In the genomic region with DNA sequence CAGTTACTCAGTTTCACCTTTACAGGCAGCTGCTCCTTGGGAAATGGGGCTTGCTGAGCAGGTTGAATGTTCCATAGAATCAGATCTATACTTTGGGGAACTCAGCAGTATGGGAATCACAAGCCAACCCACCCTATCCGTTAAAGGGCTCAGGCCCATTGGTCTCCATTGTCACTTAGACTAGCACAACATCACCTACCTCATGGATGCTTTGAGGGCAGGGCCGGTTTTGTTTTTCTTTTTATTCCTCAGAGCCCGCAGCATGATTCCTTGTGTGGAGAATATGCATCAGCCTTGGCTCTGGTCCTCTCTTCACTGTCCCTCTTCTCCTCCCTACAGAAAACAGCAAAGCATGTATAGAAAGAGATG, we compare ENCODE assay signal across 16 cellular contexts. TPM values are rescaled to one million over a fixed set of nuclear protein-coding genes. Genes with fewer than 3 reads are reported as not detected.
DNase-seq lines count a peak whose midpoint lies in the region; TF ChIP-seq lines count a peak whose summit lies in the region.
"Had no signal": no experiment of that assay in that cellular context is flagged by ENCODE, and none has a peak within 500 bp of the region (broad histone marks: within the 10 kb centered on the region; RNA-seq: fewer than 3 reads in every experiment).

No MANE protein-coding gene starts in this region.

- CTCF ChIA-PET in activated CD4-positive, alpha-beta memory T cell treated with anti-CD3 and anti-CD28 coated beads, Interleukin-2, amount 10 ng/mL, durations not matched to agents 7 days and 5 days (lab: Charles Lee), result no interaction called here

- H3K4me1 ChIP-seq in BLaER1 (peaks cover 97% of the 10 kb centered on the region), DOHH2 (ENCODE audit: control insufficient read depth, low read length) (peaks cover 95% of the 10 kb centered on the region), endocrine pancreas (ENCODE audit: control insufficient read depth, insufficient read depth, low read length) (peaks cover 5% of the 10 kb centered on the region), osteoblast (ENCODE audit: insufficient read depth, low read length) (peaks cover 10% of the 10 kb centered on the region)

- DNase-seq in osteoblast (ENCODE audit: insufficient read length, low spot score, missing footprints) (peak; percentile 75), NCI-H1417 treated with DMSO at 0.1 percent for 48 hours (lab: John Stamatoyannopoulos, UW) (no peak), AG08395 (ENCODE audit: low spot score) (no peak)
- no peak for DNase-seq in stimulated activated CD4-positive, alpha-beta T cell treated with anti-CD3 and anti-CD28 coated beads, Interleukin-2, amount 100 ng/mL, for 48 hours
- no peak for DNase-seq in activated CD4-positive, alpha-beta memory T cell treated with anti-CD3 and anti-CD28 coated beads, Interleukin-2, amount 10 ng/mL, durations not matched to agents 7 days and 5 days
- DNase-seq: activated CD8-positive, alpha-beta T cell treated with anti-CD3 and anti-CD28 coated beads for 36 hours; activated T-cell treated with anti-CD3 and anti-CD28 coated beads, Interleukin-2, amount 50 U/mL, for 72 hours; gastrocnemius medialis; left colon; MM.1S; NCI-H1694 treated with DMSO at 0.1 percent for 48 hours; occipital lobe had no signal

- H3K9me3 ChIP-seq in BLaER1 (no peaks in the 10 kb centered on the region), DOHH2 (ENCODE audit: control insufficient read depth, insufficient read depth, low read length) (no peaks in the 10 kb centered on the region), endocrine pancreas (ENCODE audit: control insufficient read depth, low read length) (no peaks in the 10 kb centered on the region), osteoblast (ENCODE audit: low read depth, low read length) (no peaks in the 10 kb centered on the region)
- H3K9me3 ChIP-seq: gastrocnemius medialis had no signal

- peaks cover 26% of the 10 kb centered on the region for H3F3A ChIP-seq in DOHH2 (ENCODE audit: control insufficient read depth, insufficient read depth)

- no peak overlapping the region for H3K4me3 Mint-ChIP-seq in activated CD4-positive, alpha-beta memory T cell treated with anti-CD3 and anti-CD28 coated beads, Interleukin-2, amount 10 ng/mL, durations not matched to agents 7 days and 5 days
- H3K4me3 Mint-ChIP-seq: activated CD8-positive, alpha-beta T cell treated with anti-CD3 and anti-CD28 coated beads for 36 hours had no signal

- POLR2A ChIA-PET in activated CD4-positive, alpha-beta memory T cell treated with anti-CD3 and anti-CD28 coated beads, Interleukin-2, amount 10 ng/mL, durations not matched to agents 7 days and 5 days (lab: Charles Lee), result no interaction called here

- 0 out of 2 replicates have a peak, but pooled peaks cover 4% of the 10 kb centered on the region for H3K36me3 ChIP-seq in BLaER1
- peaks cover 11% of the 10 kb centered on the region; the same call in 1 of the 2 replicates for H3K36me3 ChIP-seq in DOHH2 (ENCODE audit: control insufficient read depth, low read length)
- H3K36me3 ChIP-seq in endocrine pancreas (ENCODE audit: control insufficient read depth, insufficient read depth, low read length), result no peaks in the 10 kb centered on the region
- no peaks in the 10 kb centered on the region for H3K36me3 ChIP-seq in osteoblast (ENCODE audit: insufficient read depth, low read length)
- H3K36me3 ChIP-seq: gastrocnemius medialis had no signal

- H3K27ac ChIP-seq in BLaER1 (no peak overlapping the region), DOHH2 (ENCODE audit: low read depth, low read length) (0 out of 2 replicates have a peak overlapping the region, but pooled peaks have one; percentile 15), osteoblast (ENCODE audit: low read depth, low read length) (no peak overlapping the region)
- H3K27ac ChIP-seq: gastrocnemius medialis, RWPE1 had no signal

- H3K79me2 ChIP-seq in DOHH2 (ENCODE audit: control insufficient read depth, low read length), result peaks cover 96% of the 10 kb centered on the region
- H3K79me2 ChIP-seq in osteoblast (ENCODE audit: insufficient read depth, low read length), result peaks cover 76% of the 10 kb centered on the region

- no peak overlapping the region for H3K27ac Mint-ChIP-seq in activated CD4-positive, alpha-beta memory T cell treated with anti-CD3 and anti-CD28 coated beads, Interleukin-2, amount 10 ng/mL, durations not matched to agents 7 days and 5 days
- H3K27ac Mint-ChIP-seq: activated CD8-positive, alpha-beta T cell treated with anti-CD3 and anti-CD28 coated beads for 36 hours had no signal

- H4K20me1 ChIP-seq in BLaER1 (peaks cover 13% of the 10 kb centered on the region; the same call in 1 of the 2 replicates), DOHH2 (ENCODE audit: control insufficient read depth, insufficient read depth, low read depth, low read length) (no peaks in the 10 kb centered on the region), osteoblast (ENCODE audit: insufficient read depth, low read length) (peaks cover 26% of the 10 kb centered on the region)

- no peaks in the 10 kb centered on the region for H3K9me2 ChIP-seq in DOHH2 (replicated peaks; ENCODE audit: control insufficient read depth, low read length)

- peaks cover 61% of the 10 kb centered on the region for H3K4me1 Mint-ChIP-seq in activated CD4-positive, alpha-beta memory T cell treated with anti-CD3 and anti-CD28 coated beads, Interleukin-2, amount 10 ng/mL, durations not matched to agents 7 days and 5 days

- H3K27me3 Mint-ChIP-seq in activated CD4-positive, alpha-beta memory T cell treated with anti-CD3 and anti-CD28 coated beads, Interleukin-2, amount 10 ng/mL, durations not matched to agents 7 days and 5 days, result no peaks in the 10 kb centered on the region
- H3K27me3 Mint-ChIP-seq: activated CD8-positive, alpha-beta T cell treated with anti-CD3 and anti-CD28 coated beads for 36 hours had no signal

- no peak overlapping the region for H3K4me3 ChIP-seq in BLaER1
- H3K4me3 ChIP-seq in DOHH2 (ENCODE audit: low read length), result peak overlapping the region; percentile 8; the same call in 1 of the 2 replicates
- no peak overlapping the region for H3K4me3 ChIP-seq in endocrine pancreas (ENCODE audit: control insufficient read depth, insufficient read depth, low read length)
- H3K4me3 ChIP-seq in osteoblast (ENCODE audit: insufficient read depth, low read length), result no peak overlapping the region
- H3K4me3 ChIP-seq: gastrocnemius medialis had no signal

- peak overlapping the region; percentile 77; the same call in 1 of the 2 replicates for H3K4me2 ChIP-seq in BLaER1
- peak overlapping the region; percentile 71 for H3K4me2 ChIP-seq in DOHH2 (ENCODE audit: low read length)
- no peak overlapping the region for H3K4me2 ChIP-seq in osteoblast (ENCODE audit: insufficient read depth, low read length)

- TF ChIP-seq CTCF in DOHH2 (IDR thresholded peaks at IDR 0.05; ENCODE audit: low read depth, low read length, poor library complexity, severe bottlenecking) (no peak), osteoblast (IDR thresholded peaks at IDR 0.05; ENCODE audit: extremely low read depth, low read depth, low read length) (no peak)

- H3K9me3 Mint-ChIP-seq in activated CD4-positive, alpha-beta memory T cell treated with anti-CD3 and anti-CD28 coated beads, Interleukin-2, amount 10 ng/mL, durations not matched to agents 7 days and 5 days, result no peaks in the 10 kb centered on the region
- H3K9me3 Mint-ChIP-seq: activated CD8-positive, alpha-beta T cell treated with anti-CD3 and anti-CD28 coated beads for 36 hours; activated T-cell treated with anti-CD3 and anti-CD28 coated beads, Interleukin-2, amount 50 U/mL, for 72 hours had no signal

- H3K27me3 ChIP-seq in BLaER1 (no peaks in the 10 kb centered on the region), DOHH2 (ENCODE audit: control insufficient read depth, low read length) (no peaks in the 10 kb centered on the region), endocrine pancreas (ENCODE audit: control insufficient read depth, insufficient read depth, low read length) (no peaks in the 10 kb centered on the region), osteoblast (ENCODE audit: insufficient read depth, low read length) (no peaks in the 10 kb centered on the region)
- H3K27me3 ChIP-seq: gastrocnemius medialis had no signal

- H3K9ac ChIP-seq in BLaER1 (no peak overlapping the region), endocrine pancreas (ENCODE audit: control insufficient read depth, insufficient read depth, low read length) (peak overlapping the region; percentile 44)

- H2AFZ ChIP-seq in osteoblast (ENCODE audit: low read length), result no peak overlapping the region

- H3K36me3 Mint-ChIP-seq in activated CD4-positive, alpha-beta memory T cell treated with anti-CD3 and anti-CD28 coated beads, Interleukin-2, amount 10 ng/mL, durations not matched to agents 7 days and 5 days (ENCODE audit: low read depth), result peaks cover 4% of the 10 kb centered on the region

RNA-seq across cellular contexts. Expression of a gene that starts 48.0 kb away (rescaled TPM):
- 6.9 and 7.1 TPM in 2 replicates for total RNA-seq in osteoblast
- total RNA-seq in activated CD4-positive, alpha-beta memory T cell treated with anti-CD3 and anti-CD28 coated beads, Interleukin-2, amount 10 ng/mL, durations not matched to agents 7 days and 5 days, result 10 to 100 TPM; 17.1 TPM
